15 cellular contexts compared by ENCODE assay signal in the genomic region with DNA sequence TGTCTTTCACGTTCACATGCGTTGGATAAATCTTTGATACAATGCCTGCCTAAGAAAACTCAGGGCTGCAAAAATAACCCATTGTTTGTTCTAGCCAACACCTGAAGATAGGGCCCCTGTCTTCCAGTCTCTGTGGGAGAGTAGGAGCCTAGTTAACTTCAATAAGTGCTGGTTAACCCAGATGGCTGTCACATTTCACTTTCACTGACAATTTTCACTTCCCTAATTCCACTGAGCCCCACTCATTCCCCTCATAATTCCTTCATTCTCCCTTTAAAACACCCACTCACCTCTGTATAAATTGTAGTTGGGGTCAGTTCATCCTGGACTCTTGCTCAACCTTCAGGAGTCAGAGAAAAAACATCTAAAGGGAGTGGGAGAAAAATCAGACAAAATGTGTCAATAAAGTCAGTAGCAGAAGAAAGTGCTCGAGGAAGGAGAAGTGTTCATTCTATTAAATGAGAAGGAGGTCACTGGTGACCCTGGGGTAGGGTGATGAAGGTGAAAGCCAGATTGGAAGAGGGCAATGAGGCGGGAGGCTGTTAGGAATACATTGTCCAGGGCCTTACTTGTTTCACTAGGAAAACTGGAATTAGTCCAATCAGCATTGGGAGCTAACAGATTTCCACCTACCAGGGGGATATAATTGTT. TPM values are rescaled to one million over a fixed set of nuclear protein-coding genes. Genes with fewer than 3 reads are reported as not detected.
DNase-seq lines count a peak whose midpoint lies in the region; ATAC-seq and TF ChIP-seq lines count a peak whose summit lies in the region.
"Had no signal": no experiment of that assay in that cellular context is flagged by ENCODE, and none has a peak within 500 bp of the region (broad histone marks: within the 10 kb centered on the region; RNA-seq: fewer than 3 reads in every experiment).

No MANE protein-coding gene starts in this region.

- no peak overlapping the region for H3K4me3 Mint-ChIP-seq in activated T-helper 17 cell treated with anti-CD3 and anti-CD28 coated beads, Interleukin-2, amount 50 U/mL, for 72 hours
- no peak overlapping the region for H3K4me3 Mint-ChIP-seq in chondrocyte (ENCODE audit: unreplicated experiment)
- H3K4me3 Mint-ChIP-seq: activated CD4-positive, alpha-beta T cell treated with anti-CD3 and anti-CD28 coated beads, Interleukin-2, amount 10 ng/mL, durations not matched to agents 24 days and 14 days; activated T-cell treated with anti-CD3 and anti-CD28 coated beads, Interleukin-2, amount 50 U/mL, for 4 hours; dendritic cell treated with granulocyte-macrophage colony-stimulating factor and Interleukin-4, amounts not matched to agents 40 ng/mL and 50 ng/mL, for 4 days; naive thymus-derived CD8-positive, alpha-beta T cell had no signal

- peak overlapping the region; percentile 50 for H3K4me2 ChIP-seq in OCI-LY3 (ENCODE audit: low read length)
- H3K4me2 ChIP-seq: PC-9 had no signal

- H3K4me1 Mint-ChIP-seq in activated T-helper 17 cell treated with anti-CD3 and anti-CD28 coated beads, Interleukin-2, amount 50 U/mL, for 72 hours = no peaks in the 10 kb centered on the region
- no peaks in the 10 kb centered on the region for H3K4me1 Mint-ChIP-seq in chondrocyte (ENCODE audit: low read depth)
- H3K4me1 Mint-ChIP-seq: activated CD4-positive, alpha-beta T cell treated with anti-CD3 and anti-CD28 coated beads, Interleukin-2, amount 10 ng/mL, durations not matched to agents 24 days and 14 days had no signal

- TF ChIP-seq CTCF in GM13976 (IDR thresholded peaks at IDR 0.05; ENCODE audit: borderline replicate concordance, control extremely low read depth, extremely low read depth, insufficient read depth, missing control alignments) (no peak), OCI-LY3 (IDR thresholded peaks at IDR 0.05; ENCODE audit: low read depth, low read length) (no peak), chondrocyte (IDR thresholded peaks at IDR 0.05) (no peak)

- H3K27me3 ChIP-seq in OCI-LY3 (ENCODE audit: low read depth, low read length) = no peaks in the 10 kb centered on the region

- DNase-seq in GM13976 (ENCODE audit: low spot score) (peak; percentile 43), chondrocyte (ENCODE audit: low spot score) (no peak), pons (ENCODE audit: low spot score) (no peak), cortex of kidney (lab: John Stamatoyannopoulos, UW) (no peak)
- DNase-seq: activated CD4-positive, alpha-beta T cell treated with anti-CD3 and anti-CD28 coated beads, Interleukin-2, amount 10 ng/mL, durations not matched to agents 24 days and 14 days; activated T-cell treated with anti-CD3 and anti-CD28 coated beads, Interleukin-2, amount 50 U/mL, for 4 hours; left ventricle myocardium inferior; naive thymus-derived CD8-positive, alpha-beta T cell; NCI-H1092; PC-9 had no signal

- H3K27ac ChIP-seq in OCI-LY3 (ENCODE audit: low read length) = no peak overlapping the region
- H3K27ac ChIP-seq: left ventricle myocardium inferior, PC-9 had no signal

- no peaks in the 10 kb centered on the region for H3K79me2 ChIP-seq in OCI-LY3 (ENCODE audit: low read length)

- H3K9me3 ChIP-seq in OCI-LY3 (ENCODE audit: insufficient read depth, low read length) = no peaks in the 10 kb centered on the region
- H3K9me3 ChIP-seq: left ventricle myocardium inferior had no signal

- no peak overlapping the region for H3K27ac Mint-ChIP-seq in activated T-helper 17 cell treated with anti-CD3 and anti-CD28 coated beads, Interleukin-2, amount 50 U/mL, for 72 hours
- no peak overlapping the region for H3K27ac Mint-ChIP-seq in chondrocyte (ENCODE audit: unreplicated experiment)
- H3K27ac Mint-ChIP-seq: activated CD4-positive, alpha-beta T cell treated with anti-CD3 and anti-CD28 coated beads, Interleukin-2, amount 10 ng/mL, durations not matched to agents 24 days and 14 days; dendritic cell treated with granulocyte-macrophage colony-stimulating factor and Interleukin-4, amounts not matched to agents 40 ng/mL and 50 ng/mL, for 4 days; naive thymus-derived CD8-positive, alpha-beta T cell had no signal

- ATAC-seq in GM21360 (IDR thresholded peaks at IDR 0.05; ENCODE audit: unreplicated experiment) (peak; percentile 81), HG02938 (IDR thresholded peaks at IDR 0.05; ENCODE audit: unreplicated experiment) (peak; percentile 64)
- no peak for ATAC-seq in activated T-helper 17 cell treated with anti-CD3 and anti-CD28 coated beads, Interleukin-2, amount 50 U/mL, for 72 hours (replicated peaks)
- ATAC-seq: activated T-cell treated with anti-CD3 and anti-CD28 coated beads, Interleukin-2, amount 50 U/mL, for 4 hours; naive thymus-derived CD8-positive, alpha-beta T cell had no signal

- in situ Hi-C loops in GM13976 (cut with MboI; ENCODE audit: low sequenced_read_pairs, unreplicated experiment) = no loop called here

- H3K9ac ChIP-seq in OCI-LY3 (ENCODE audit: low read length) = no peak overlapping the region

- H4K20me1 ChIP-seq in OCI-LY3 (ENCODE audit: insufficient read depth, low read length) = no peaks in the 10 kb centered on the region

- no peaks in the 10 kb centered on the region for H3K9me3 Mint-ChIP-seq in activated T-helper 17 cell treated with anti-CD3 and anti-CD28 coated beads, Interleukin-2, amount 50 U/mL, for 72 hours
- no peaks in the 10 kb centered on the region for H3K9me3 Mint-ChIP-seq in chondrocyte (ENCODE audit: low read depth)
- H3K9me3 Mint-ChIP-seq: activated CD4-positive, alpha-beta T cell treated with anti-CD3 and anti-CD28 coated beads, Interleukin-2, amount 10 ng/mL, durations not matched to agents 24 days and 14 days; activated T-cell treated with anti-CD3 and anti-CD28 coated beads, Interleukin-2, amount 50 U/mL, for 4 hours; naive thymus-derived CD8-positive, alpha-beta T cell had no signal

- no peaks in the 10 kb centered on the region for H3K27me3 Mint-ChIP-seq in activated T-helper 17 cell treated with anti-CD3 and anti-CD28 coated beads, Interleukin-2, amount 50 U/mL, for 72 hours
- H3K27me3 Mint-ChIP-seq in chondrocyte (ENCODE audit: low read depth) = peaks cover 6% of the 10 kb centered on the region

- peaks cover 14% of the 10 kb centered on the region for H3K4me1 ChIP-seq in OCI-LY3 (ENCODE audit: low read length)
- H3K4me1 ChIP-seq: left ventricle myocardium inferior had no signal

- H3K36me3 Mint-ChIP-seq in activated T-helper 17 cell treated with anti-CD3 and anti-CD28 coated beads, Interleukin-2, amount 50 U/mL, for 72 hours (ENCODE audit: low read depth) = no peaks in the 10 kb centered on the region
- no peaks in the 10 kb centered on the region for H3K36me3 Mint-ChIP-seq in chondrocyte (ENCODE audit: low read depth)
- H3K36me3 Mint-ChIP-seq: naive thymus-derived CD8-positive, alpha-beta T cell had no signal

- H3K4me3 ChIP-seq in OCI-LY3 (ENCODE audit: low read length) = no peak overlapping the region
- H3K4me3 ChIP-seq: left ventricle myocardium inferior, PC-9 had no signal

- H2AFZ ChIP-seq in OCI-LY3 (ENCODE audit: low read depth, low read length) = no peak overlapping the region
- H2AFZ ChIP-seq: PC-9 had no signal

- no peaks in the 10 kb centered on the region for H3K36me3 ChIP-seq in OCI-LY3 (replicated peaks; ENCODE audit: low read depth, low read length)
- H3K36me3 ChIP-seq: left ventricle myocardium inferior had no signal

RNA-seq across cellular contexts. Expression of a gene that starts 51.2 kb away (rescaled TPM):
- total RNA-seq in activated T-helper 17 cell treated with anti-CD3 and anti-CD28 coated beads, Interleukin-2, amount 50 U/mL, for 72 hours = 10 to 100 TPM; 51.5 to 74.9 TPM
- 50.2 to 56.5 TPM (median 51.9 TPM) in 3 replicates for total RNA-seq in chondrocyte
